ENCODE assay signal across 8 cellular contexts in the genomic region with DNA sequence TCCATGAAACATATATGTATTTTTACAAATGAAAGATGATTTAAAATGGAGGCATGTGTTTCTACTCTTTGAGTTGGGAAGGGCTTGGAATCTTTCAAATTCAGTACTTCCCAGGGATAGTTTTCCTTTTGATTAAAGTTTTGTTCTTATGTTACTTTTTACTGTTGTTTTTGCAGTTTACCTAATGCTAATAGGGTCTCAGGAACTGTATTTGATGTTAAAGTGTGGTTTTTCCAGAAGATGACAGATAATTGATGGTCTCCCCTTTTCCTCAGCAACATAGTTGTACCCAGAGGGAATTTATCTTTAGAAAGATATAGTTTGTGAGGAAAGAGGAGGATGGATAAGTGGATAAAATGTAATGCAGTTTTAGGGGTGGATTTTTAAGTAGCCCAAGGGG. TPM values are rescaled to one million over a fixed set of nuclear protein-coding genes. Genes with fewer than 3 reads are reported as not detected.
A peak's percentile ranks its signal among the peaks of the same experiment; 100 is the strongest.
DNase-seq lines count a peak whose midpoint lies in the region; ATAC-seq, FAIRE-seq and TF ChIP-seq lines count a peak whose summit lies in the region.
"Had no signal": no experiment of that assay in that cellular context is flagged by ENCODE, and none has a peak within 500 bp of the region (broad histone marks: within the 10 kb centered on the region; RNA-seq: fewer than 3 reads in every experiment).

No MANE protein-coding gene starts in this region.

- no TSS peak for BruUV-seq in Panc1 (replicated peaks; lab: Mats Ljungman, UMichigan)

- no peak for TF ChIP-seq CTCF in GM12865 (IDR thresholded peaks at IDR 0.05; ENCODE audit: insufficient read depth, low read depth, low read length, missing control alignments)
- TF ChIP-seq CTCF in Panc1 (IDR thresholded peaks at IDR 0.05): no peak
- no peak for TF ChIP-seq CTCF in endodermal cell (conservative IDR thresholded peaks at IDR 0.05)

- no peaks in the 10 kb centered on the region for H3K9me3 Mint-ChIP-seq in endodermal cell

- H3K36me3 ChIP-seq in Panc1 (ENCODE audit: control insufficient read depth, insufficient read depth, low read length) (peaks cover 2% of the 10 kb centered on the region; the same call in 1 of the 2 replicates), endodermal cell (ENCODE audit: control insufficient read depth, insufficient read depth, low read length) (peaks cover 46% of the 10 kb centered on the region), rectal smooth muscle tissue (ENCODE audit: control insufficient read depth, insufficient read depth, low read length) (peaks cover 3% of the 10 kb centered on the region)

- H3K4me1 Mint-ChIP-seq in endodermal cell: peaks cover 58% of the 10 kb centered on the region

- peak overlapping the region; percentile 70; the same call in 1 of the 2 replicates for H3K27ac ChIP-seq in Panc1 (ENCODE audit: low read length)
- no peak overlapping the region for H3K27ac ChIP-seq in endodermal cell (ENCODE audit: low read depth, low read length)
- no peak overlapping the region for H3K27ac ChIP-seq in rectal smooth muscle tissue (ENCODE audit: low read depth, low read length)
- H3K27ac ChIP-seq: RWPE1 had no signal

- intact Hi-C loops in Panc1 (cut with micrococcal nuclease; ENCODE audit: unreplicated experiment): loop anchor here (10.0 kb wide), 1 partner anchor 90 kb away; a partner anchor contains a TSS

- in situ Hi-C loops in Panc1 (cut with HindIII; ENCODE audit: low pct_unique_long_range_greater_than_20kb, low sequenced_read_pairs): no loop called here

- H3K9ac ChIP-seq in endodermal cell (ENCODE audit: extremely low read depth, low read length, poor library complexity, severe bottlenecking): peak overlapping the region; percentile 96
- no peak overlapping the region for H3K9ac ChIP-seq in rectal smooth muscle tissue (ENCODE audit: low read length)

- no peak for FAIRE-seq in GM12891 (lab: Jason Lieb, UNC)

- no peak for TF ChIP-seq POLR2A in GM12891 (IDR thresholded peaks at IDR 0.05; ENCODE audit: low read depth, low read length)

- ATAC-seq in Panc1: no peak

- DNase-seq in GM12865 (ENCODE audit: low read depth) (no peak), Panc1 (ENCODE audit: low read depth, low spot score) (no peak), endodermal cell (no peak), iPS-NIHi11 (ENCODE audit: low spot score) (no peak), GM12891 (ENCODE audit: insufficient read length, low spot score) (no peak)
- DNase-seq in stimulated activated CD4-positive, alpha-beta T cell treated with anti-CD3 and anti-CD28 coated beads, Interleukin-12 subunit alpha, Interleukin-12 subunit beta, amount 100 ng/mL, for 4 hours: no peak

- CTCF ChIA-PET in Panc1 (lab: Charles Lee): no interaction called here

- no peaks in the 10 kb centered on the region for H3K27me3 Mint-ChIP-seq in endodermal cell (ENCODE audit: insufficient read depth)

- peak overlapping the region; percentile 79 for H3K27ac Mint-ChIP-seq in endodermal cell

- H3K4me3 ChIP-seq in GM12865 (ENCODE audit: low read depth, low read length) (peak overlapping the region; percentile 90), Panc1 (ENCODE audit: low read depth in 2 of 2, low read length in 2 of 2) (peak overlapping the region in 1 of 2 experiments; percentile 77; a peak in 1 of 4 replicates), endodermal cell (ENCODE audit: low read length) (peak overlapping the region; percentile 82), rectal smooth muscle tissue (ENCODE audit: low read length) (peak overlapping the region; percentile 31)

- H3K27me3 ChIP-seq in Panc1 (ENCODE audit: control insufficient read depth, insufficient read depth, low read length): no peaks in the 10 kb centered on the region
- no peaks in the 10 kb centered on the region for H3K27me3 ChIP-seq in endodermal cell (ENCODE audit: control insufficient read depth, insufficient read depth, low read length, poor library complexity, severe bottlenecking)
- no peaks in the 10 kb centered on the region for H3K27me3 ChIP-seq in rectal smooth muscle tissue (ENCODE audit: control insufficient read depth, insufficient read depth, low read length)

- H3K9me3 ChIP-seq in Panc1 (ENCODE audit: control insufficient read depth, insufficient read depth, low read depth, low read length) (no peaks in the 10 kb centered on the region), endodermal cell (ENCODE audit: control insufficient read depth, low read length) (no peaks in the 10 kb centered on the region)

- H3K4me3 Mint-ChIP-seq in endodermal cell: peak overlapping the region; percentile 90

- peaks cover 30% of the 10 kb centered on the region for H3K36me3 Mint-ChIP-seq in endodermal cell (ENCODE audit: low read depth)

- POLR2A ChIA-PET in Panc1 (lab: Charles Lee): no interaction called here

- H3K4me1 ChIP-seq in Panc1 (ENCODE audit: control insufficient read depth, insufficient read depth, low read length) (peaks cover 36% of the 10 kb centered on the region), endodermal cell (ENCODE audit: control insufficient read depth, insufficient read depth, low read length) (peaks cover 26% of the 10 kb centered on the region), rectal smooth muscle tissue (ENCODE audit: control insufficient read depth, insufficient read depth, low read length) (peaks cover 35% of the 10 kb centered on the region)

TF ChIP-seq in GM12891, 5 proteins besides CTCF, POLR2A, EP300 and RAD21:
- no peak for TF ChIP-seq POLR2AphosphoS5 (IDR thresholded peaks at IDR 0.05; ENCODE audit: low read depth, low read length)
- TF ChIP-seq TAF1 (IDR thresholded peaks at IDR 0.05; ENCODE audit: low read depth, low read length): no peak
- TF ChIP-seq PAX5 (IDR thresholded peaks at IDR 0.05; ENCODE audit: insufficient read depth, low read length, severe bottlenecking): no peak
- no peak for TF ChIP-seq SPI1 (IDR thresholded peaks at IDR 0.05; ENCODE audit: low read depth, low read length)
- TF ChIP-seq POU2F2 (IDR thresholded peaks at IDR 0.05; ENCODE audit: low read depth, low read length): no peak
TF ChIP-seq in GM12891: peak in this region for 0.

RNA-seq across cellular contexts. Expression of a gene that starts 42.1 kb away (rescaled TPM):
- total RNA-seq in Panc1 (2021; ENCODE audit: unreplicated experiment) (756 TPM), endodermal cell (1,000 to 10,000 TPM; 1,246 to 1,267 TPM)
- 1,834 TPM for polyA plus RNA-seq in Panc1 (2012; ENCODE audit: insufficient read length)
- 1,275 TPM for polyA plus RNA-seq in endodermal cell (2013, experiment 1 of 2)
- polyA plus RNA-seq in endodermal cell (2013, experiment 2 of 2): 1,251 TPM
- 544 TPM for polyA plus RNA-seq in GM12891 (2012; ENCODE audit: low read depth, missing spikeins)

RNA-seq across cellular contexts. Expression of a gene that starts 44.0 kb away (rescaled TPM):
- total RNA-seq in Panc1 (2021; ENCODE audit: unreplicated experiment) (not detected), endodermal cell (1 to 10 TPM; 9.3 to 9.7 TPM)
- polyA plus RNA-seq in Panc1 (2012; ENCODE audit: insufficient read length): not detected
- 3.9 TPM for polyA plus RNA-seq in endodermal cell (2013, experiment 1 of 2)
- polyA plus RNA-seq in endodermal cell (2013, experiment 2 of 2): 2.5 TPM
- 0.68 TPM for polyA plus RNA-seq in GM12891 (2012; ENCODE audit: low read depth, missing spikeins)

Comparison
In these comparisons a context has a peak if more than half of its experiments do, and no peak if none do; other contexts are left out.
1. RNA of a gene that starts 44.0 kb away (total RNA-seq): 9.3 to 9.7 TPM in endodermal cell; not detected in Panc1 (single experiment); every median in the first group is over 10 times any median in the second.